2 cellular contexts compared by ENCODE assay signal in the genomic region with DNA sequence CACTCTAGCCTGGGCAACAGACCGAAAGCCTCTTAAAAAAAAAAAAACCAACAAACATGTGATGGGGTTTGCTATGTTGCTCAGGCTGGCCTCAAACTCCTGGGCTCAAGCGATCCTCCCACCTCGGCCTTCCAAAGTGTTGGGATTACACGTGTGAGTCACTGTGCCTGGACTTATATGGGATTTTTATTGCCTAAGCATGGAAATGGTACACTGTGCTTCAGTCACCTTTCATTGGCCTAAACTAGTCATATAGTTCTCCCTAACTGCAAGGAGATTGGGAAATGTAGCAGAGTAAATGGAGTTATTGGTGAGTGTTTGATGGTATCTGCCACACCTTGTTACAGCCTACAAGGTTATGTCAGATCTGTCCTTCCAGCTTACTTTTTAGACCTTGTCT.
TF ChIP-seq lines count a peak whose summit lies in the region.

No MANE protein-coding gene starts in this region.

TF ChIP-seq in A549, 52 proteins besides CTCF, POLR2A, EP300 and RAD21:
- TF ChIP-seq HDAC2 (IDR thresholded peaks at IDR 0.05) (no peak), SMC3 (IDR thresholded peaks at IDR 0.05) (no peak), HEYL (CRISPR knock-in tag; IDR thresholded peaks at IDR 0.05) (no peak), CEBPB (IDR thresholded peaks at IDR 0.05) (no peak), KDM1A (IDR thresholded peaks at IDR 0.05; ENCODE audit: low read depth) (no peak), GATA3 (IDR thresholded peaks at IDR 0.05; ENCODE audit: borderline replicate concordance) (no peak), EHMT2 (IDR thresholded peaks at IDR 0.05; ENCODE audit: low read depth) (no peak)
- TF ChIP-seq, protein P1, sequence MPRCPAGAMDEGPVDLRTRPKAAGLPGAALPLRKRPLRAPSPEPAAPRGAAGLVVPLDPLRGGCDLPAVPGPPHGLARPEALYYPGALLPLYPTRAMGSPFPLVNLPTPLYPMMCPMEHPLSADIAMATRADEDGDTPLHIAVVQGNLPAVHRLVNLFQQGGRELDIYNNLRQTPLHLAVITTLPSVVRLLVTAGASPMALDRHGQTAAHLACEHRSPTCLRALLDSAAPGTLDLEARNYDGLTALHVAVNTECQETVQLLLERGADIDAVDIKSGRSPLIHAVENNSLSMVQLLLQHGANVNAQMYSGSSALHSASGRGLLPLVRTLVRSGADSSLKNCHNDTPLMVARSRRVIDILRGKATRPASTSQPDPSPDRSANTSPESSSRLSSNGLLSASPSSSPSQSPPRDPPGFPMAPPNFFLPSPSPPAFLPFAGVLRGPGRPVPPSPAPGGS (IDR thresholded peaks at IDR 0.05), result no peak
- TF ChIP-seq, protein P2, sequence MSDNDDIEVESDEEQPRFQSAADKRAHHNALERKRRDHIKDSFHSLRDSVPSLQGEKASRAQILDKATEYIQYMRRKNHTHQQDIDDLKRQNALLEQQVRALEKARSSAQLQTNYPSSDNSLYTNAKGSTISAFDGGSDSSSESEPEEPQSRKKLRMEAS (IDR thresholded peaks at IDR 0.05), result no peak
- TF ChIP-seq, protein P3, sequence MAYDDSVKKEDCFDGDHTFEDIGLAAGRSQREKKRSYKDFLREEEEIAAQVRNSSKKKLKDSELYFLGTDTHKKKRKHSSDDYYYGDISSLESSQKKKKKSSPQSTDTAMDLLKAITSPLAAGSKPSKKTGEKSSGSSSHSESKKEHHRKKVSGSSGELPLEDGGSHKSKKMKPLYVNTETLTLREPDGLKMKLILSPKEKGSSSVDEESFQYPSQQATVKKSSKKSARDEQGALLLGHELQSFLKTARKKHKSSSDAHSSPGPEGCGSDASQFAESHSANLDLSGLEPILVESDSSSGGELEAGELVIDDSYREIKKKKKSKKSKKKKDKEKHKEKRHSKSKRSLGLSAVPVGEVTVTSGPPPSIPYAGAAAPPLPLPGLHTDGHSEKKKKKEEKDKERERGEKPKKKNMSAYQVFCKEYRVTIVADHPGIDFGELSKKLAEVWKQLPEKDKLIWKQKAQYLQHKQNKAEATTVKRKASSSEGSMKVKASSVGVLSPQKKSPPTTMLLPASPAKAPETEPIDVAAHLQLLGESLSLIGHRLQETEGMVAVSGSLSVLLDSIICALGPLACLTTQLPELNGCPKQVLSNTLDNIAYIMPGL (CRISPR knock-in tag; IDR thresholded peaks at IDR 0.05; ENCODE audit: borderline replicate concordance), result no peak

TF ChIP-seq in K562, 482 proteins besides CTCF, POLR2A, EP300 and RAD21:
- no peak for TF ChIP-seq TOE1 (IDR thresholded peaks at IDR 0.05; ENCODE audit: borderline replicate concordance)
- TF ChIP-seq TOE1 (CRISPR knock-in tag; IDR thresholded peaks at IDR 0.05; ENCODE audit: borderline replicate concordance, low read depth), result no peak
- no peak for TF ChIP-seq TCFL5 (CRISPR knock-in tag; conservative IDR thresholded peaks at IDR 0.05)
